ENCODE assay signal across 7 cellular contexts in the genomic region with DNA sequence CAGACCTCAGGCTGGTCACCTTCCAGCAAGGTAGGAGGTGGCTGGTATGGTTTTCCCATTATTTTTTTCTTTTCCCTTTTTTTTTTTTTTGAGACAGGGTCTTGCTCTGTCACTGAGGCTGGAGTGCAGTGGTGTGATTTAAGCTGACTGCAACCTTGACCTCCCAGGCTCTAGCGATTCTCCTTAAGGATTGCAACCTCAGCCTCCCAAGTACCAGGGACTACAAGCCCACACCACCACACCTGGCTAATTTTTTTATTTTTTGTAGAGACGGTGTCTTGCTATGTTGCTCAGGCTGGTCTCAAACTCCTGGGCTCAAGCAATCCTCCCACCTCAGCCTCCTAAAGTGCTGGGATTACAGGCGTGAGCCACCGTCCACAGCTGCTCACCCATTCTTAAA. TPM values are rescaled to one million over a fixed set of nuclear protein-coding genes. Genes with fewer than 3 reads are reported as not detected.
A peak's percentile ranks its signal among the peaks of the same experiment; 100 is the strongest.
DNase-seq lines count a peak whose midpoint lies in the region; ATAC-seq and TF ChIP-seq lines count a peak whose summit lies in the region.
"Not testable (repeated sequence)": the region's sequence is repeated elsewhere in the genome, so short reads cannot be mapped to it uniquely, and the experiment has no call there.

No MANE protein-coding gene starts in this region.

- not testable (repeated sequence) for DNase-seq in HCT116 (ENCODE audit: low read depth, low spot score); SK-N-SH; mammary epithelial cell; right atrium auricular region (ENCODE audit: low spot score); mesothelial cell of epicardium (ENCODE audit: low spot score in 2 of 2, unreplicated experiment in 2 of 2)

- H3K27me3 Mint-ChIP-seq in mesothelial cell of epicardium (ENCODE audit: low read depth), result not testable (repeated sequence)

- in situ Hi-C loops in mammary epithelial cell (cut with MboI; ENCODE audit: low sequenced_read_pairs in 2 of 2), result not testable (repeated sequence)

- RAD21 ChIA-PET in HCT116 (lab: Charles Lee; ENCODE audit: low non-redundant PET in 1 of 2, low total read pairs in 2 of 2, uncharacterized antibody in 2 of 2, unreplicated experiment in 2 of 2), result not testable (repeated sequence)

- TF ChIP-seq POLR2A in HCT116 (IDR thresholded peaks at IDR 0.05; ENCODE audit: borderline replicate concordance, extremely low read depth, insufficient read depth, insufficient read length); gastroesophageal sphincter (IDR thresholded peaks at IDR 0.05): not testable (repeated sequence)

- H3K4me1 ChIP-seq in HCT116 (ENCODE audit: control insufficient read depth in 1 of 2, insufficient read depth in 2 of 2, low read length in 2 of 2), result peaks cover 6 to 10% of the 10 kb centered on the region in 2 experiments
- not testable (repeated sequence) for H3K4me1 ChIP-seq in SK-N-SH (ENCODE audit: control insufficient read depth in 1 of 2, insufficient read depth in 2 of 2, low read depth in 1 of 2, low read length in 1 of 2); mammary epithelial cell (ENCODE audit: insufficient read depth, low read length); gastroesophageal sphincter; right atrium auricular region; thymus (ENCODE audit: control insufficient read depth, insufficient read depth, low read length)

- not testable (repeated sequence) for BruUV-seq in HCT116 (replicated peaks; lab: Mats Ljungman, UMichigan)
- BruUV-seq in mammary epithelial cell (replicated peaks; lab: Mats Ljungman, UMichigan), result TSS peak; percentile 53

- intact Hi-C loops in HCT116 (cut with micrococcal nuclease), result not testable (repeated sequence)
- intact Hi-C loops in mammary epithelial cell (cut with micrococcal nuclease), result loop anchor here (2.0 kb wide), 1 partner anchor 22 kb away; no protein-coding TSS in a partner anchor

- not testable (repeated sequence) for H3K36me3 ChIP-seq in HCT116 (ENCODE audit: control insufficient read depth in 1 of 2, insufficient read depth in 2 of 2, low read length in 2 of 2); SK-N-SH (replicated peaks in 1 of 2; ENCODE audit: control insufficient read depth in 1 of 2, insufficient read depth in 2 of 2, low read length in 1 of 2); mammary epithelial cell (ENCODE audit: insufficient read depth, low read length); gastroesophageal sphincter; right atrium auricular region; thymus (ENCODE audit: control insufficient read depth, insufficient read depth)

- CTCF ChIA-PET in HCT116 (lab: Charles Lee); mammary epithelial cell (lab: Charles Lee; ENCODE audit: low non-redundant PET): not testable (repeated sequence)
- CTCF ChIA-PET in SK-N-SH (lab: Yijun Ruan, JAX), result interaction anchor here (1.2 to 2.3 kb wide), 6 partner anchors 9 to 241 kb away, joined by 3 to 8 read pairs (median 4); no protein-coding TSS in a partner anchor

- TF ChIP-seq RAD21 in HCT116 (IDR thresholded peaks at IDR 0.05; ENCODE audit: low read depth); SK-N-SH (IDR thresholded peaks at IDR 0.05; ENCODE audit: low read length): not testable (repeated sequence)

- not testable (repeated sequence) for H3K9me2 ChIP-seq in HCT116 (ENCODE audit: insufficient read depth); SK-N-SH

- ATAC-seq in HCT116, result not testable (repeated sequence)
- peak; percentile 8 for ATAC-seq in gastroesophageal sphincter

- dilution Hi-C loops in mammary epithelial cell (cut with HindIII; ENCODE audit: low sequenced_read_pairs), result not testable (repeated sequence)

- not testable (repeated sequence) for H3K9me3 Mint-ChIP-seq in mesothelial cell of epicardium

- not testable (repeated sequence) for H3K4me3 ChIP-seq in HCT116 (replicated peaks in 1 of 2; ENCODE audit: low read depth in 1 of 2, low read length in 2 of 2); SK-N-SH (ENCODE audit: low read depth in 2 of 2, low read length in 1 of 2); mammary epithelial cell (replicated peaks in 1 of 3; ENCODE audit: insufficient read depth in 1 of 3, low read depth in 2 of 3, low read length in 3 of 3); gastroesophageal sphincter; right atrium auricular region; thymus (ENCODE audit: low read length)

- not testable (repeated sequence) for H3K36me3 Mint-ChIP-seq in mesothelial cell of epicardium

- not testable (repeated sequence) for H3K27me3 ChIP-seq in HCT116 (ENCODE audit: insufficient read depth, low read length); SK-N-SH (ENCODE audit: insufficient read depth); mammary epithelial cell (ENCODE audit: insufficient read depth, low read length); gastroesophageal sphincter; right atrium auricular region; thymus (ENCODE audit: control insufficient read depth, insufficient read depth)

- not testable (repeated sequence) for TF ChIP-seq EP300 in SK-N-SH (IDR thresholded peaks at IDR 0.05; ENCODE audit: borderline replicate concordance in 1 of 2, low read depth in 1 of 2, low read length in 1 of 2); gastroesophageal sphincter (IDR thresholded peaks at IDR 0.05)

- not testable (repeated sequence) for H3K79me2 ChIP-seq in HCT116 (ENCODE audit: insufficient read depth, low read length); SK-N-SH (ENCODE audit: insufficient read depth); mammary epithelial cell (ENCODE audit: insufficient read depth, low read length)

- not testable (repeated sequence) for H4K20me1 ChIP-seq in HCT116 (ENCODE audit: insufficient read depth); SK-N-SH (ENCODE audit: insufficient read depth); mammary epithelial cell (ENCODE audit: insufficient read depth, low read length)

- peak overlapping the region; percentile 2; the same call in 1 of the 2 replicates for H3K4me2 ChIP-seq in HCT116 (ENCODE audit: low read length)
- not testable (repeated sequence) for H3K4me2 ChIP-seq in SK-N-SH
- peak overlapping the region; percentile 70 for H3K4me2 ChIP-seq in mammary epithelial cell (ENCODE audit: insufficient read depth, low read depth, low read length)

- not testable (repeated sequence) for H3K9ac ChIP-seq in HCT116 (ENCODE audit: low read length)
- H3K9ac ChIP-seq in SK-N-SH (0 out of 2 replicates have a peak overlapping the region, but pooled peaks have one; percentile 5), mammary epithelial cell (ENCODE audit: insufficient read depth, low read length) (peak overlapping the region; percentile 71)

- not testable (repeated sequence) for H3F3A ChIP-seq in SK-N-SH (replicated peaks; ENCODE audit: insufficient read depth)

- TF ChIP-seq CTCF in HCT116 (IDR thresholded peaks at IDR 0.05 in 2 of 3, conservative IDR thresholded peaks at IDR 0.05 in 1 of 3; ENCODE audit: borderline replicate concordance in 1 of 3, insufficient read depth in 1 of 3, low read depth in 2 of 3, low read length in 2 of 3); SK-N-SH (IDR thresholded peaks at IDR 0.05); mammary epithelial cell (conservative IDR thresholded peaks at IDR 0.05 in 1 of 2, IDR thresholded peaks at IDR 0.05 in 1 of 2; ENCODE audit: extremely low read depth in 1 of 2, insufficient read depth in 1 of 2, low read depth in 1 of 2, low read length in 2 of 2); gastroesophageal sphincter (IDR thresholded peaks at IDR 0.05); right atrium auricular region (IDR thresholded peaks at IDR 0.05); mesothelial cell of epicardium (IDR thresholded peaks at IDR 0.05; ENCODE audit: unreplicated experiment): not testable (repeated sequence)

- WGBS in SK-N-SH (ENCODE audit: low lambda C conversion rate), result 88% methylated on average over 4 of the region's 4 CpGs
- WGBS in mammary epithelial cell (ENCODE audit: low coverage, missing lambda C conversion rate), result 76% methylated on average over 4 of the region's 4 CpGs
- WGBS in gastroesophageal sphincter (ENCODE audit: low coverage in 1 of 2), 2 donors, result 86% methylated on average over 2 of the region's 4 CpGs
- 97% methylated on average over 4 of the region's 4 CpGs for WGBS in thymus

- not testable (repeated sequence) for H3K4me1 Mint-ChIP-seq in mesothelial cell of epicardium

- not testable (repeated sequence) for H3K9me3 ChIP-seq in HCT116 (ENCODE audit: control insufficient read depth in 1 of 2, insufficient read depth in 1 of 2, low read depth in 1 of 2, low read length in 2 of 2); SK-N-SH; mammary epithelial cell (replicated peaks; ENCODE audit: insufficient read depth, low read length); gastroesophageal sphincter; right atrium auricular region; thymus (ENCODE audit: control insufficient read depth)

- H3K27ac Mint-ChIP-seq in mesothelial cell of epicardium, result peak overlapping the region; percentile 39

- H2AFZ ChIP-seq in HCT116 (ENCODE audit: low read depth, low read length, poor library complexity, severe bottlenecking), result peak overlapping the region; percentile 71
- H2AFZ ChIP-seq in SK-N-SH (ENCODE audit: low read depth); mammary epithelial cell (ENCODE audit: low read depth, low read length): not testable (repeated sequence)

- POLR2A ChIA-PET in HCT116 (lab: Charles Lee); SK-N-SH (lab: Yijun Ruan, JAX): not testable (repeated sequence)

- not testable (repeated sequence) for H3K4me3 Mint-ChIP-seq in mesothelial cell of epicardium

- H3K27ac ChIP-seq in HCT116 (ENCODE audit: low read depth, low read length) (peak overlapping the region; percentile 34; the same call in 1 of the 2 replicates), SK-N-SH (ENCODE audit: low read depth in 2 of 2, low read length in 1 of 2) (0 out of 4 replicates have a peak overlapping the region, but pooled peaks of 1 of the 2 experiments have one; percentile 3), mammary epithelial cell (ENCODE audit: insufficient read depth, low read depth, low read length) (peak overlapping the region; percentile 97), right atrium auricular region (peak overlapping the region; percentile 11 to 64), thymus (ENCODE audit: low read depth) (peak overlapping the region; percentile 70)
- not testable (repeated sequence) for H3K27ac ChIP-seq in gastroesophageal sphincter

RNA-seq across cellular contexts. Expression of gene CUX1, which starts 24.8 kb away (rescaled TPM):
- 68.9 TPM for total RNA-seq in HCT116 (2021; ENCODE audit: unreplicated experiment)
- polyA plus RNA-seq in HCT116 (2012), result 74.9 and 75.9 TPM in 2 replicates
- polyA plus RNA-seq in SK-N-SH (2012; rRNA removed), result 47.0 and 68.6 TPM in 2 replicates
- polyA plus RNA-seq in SK-N-SH (2012; cell fraction: cytosol; rRNA removed), result 46.5 and 58.2 TPM in 2 replicates
- 38.6 and 51.0 TPM in 2 replicates for polyA plus RNA-seq in SK-N-SH (2012; cell fraction: nucleus; rRNA removed)
- 10 to 100 TPM; 23.0 to 45.6 TPM for total RNA-seq in mammary epithelial cell
- 13.5 TPM for polyA plus RNA-seq in mammary epithelial cell
- 14.4 TPM for polyA minus RNA-seq in mammary epithelial cell
- 100 to 1,000 TPM in 2 of 4 donors, 10 to 100 TPM in 2; 84.4 to 134 (median 110) TPM for total RNA-seq in gastroesophageal sphincter
- 10 to 100 TPM; 71.1 to 94.4 TPM for total RNA-seq in right atrium auricular region
- total RNA-seq in mesothelial cell of epicardium, result 152 to 158 TPM (median 152 TPM) in 3 replicates
- polyA plus RNA-seq in thymus, result 27.8 TPM
